21 cellular contexts compared by ENCODE assay signal in the genomic region with DNA sequence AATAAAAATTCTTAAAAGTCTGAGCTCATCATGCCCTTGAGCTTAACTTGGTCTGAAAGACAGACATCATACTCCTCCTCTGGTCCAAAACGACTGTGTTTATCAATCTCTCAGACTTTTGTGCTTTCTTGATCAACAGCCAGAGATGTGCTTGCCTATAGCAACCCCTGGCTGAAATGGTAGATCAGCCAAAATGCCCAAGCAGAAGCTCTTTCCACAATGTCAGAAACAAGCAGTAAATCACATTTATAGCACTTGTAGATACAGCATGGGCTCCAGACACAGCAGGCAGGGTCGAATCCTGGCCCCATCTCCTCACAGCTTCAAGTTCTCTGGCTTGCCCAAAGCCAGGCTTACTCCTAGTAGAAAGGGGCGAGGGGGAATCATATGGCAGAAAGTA.
"Had no signal": no experiment of that assay in that cellular context is flagged by ENCODE, and none has a peak within 500 bp of the region (broad histone marks: within the 10 kb centered on the region; RNA-seq: fewer than 3 reads in every experiment).

No MANE protein-coding gene starts in this region.

- ATAC-seq: naive thymus-derived CD8-positive, alpha-beta T cell; psoas muscle; sciatic nerve; stimulated activated naive B cell treated with anti-CD40 and anti-IgM and Interleukin-4, amounts not matched to agents 10 μg/mL and 1 μg/mL and 100 μg/mL, for 72 hours; stimulated activated naive CD8-positive, alpha-beta T cell treated with anti-CD3 and anti-CD28 coated beads, Interleukin-15, amount 100 ng/mL, for 72 hours had no signal

- H3K27me3 ChIP-seq: hepatocyte, neutrophil, spleen, testis, tibial nerve had no signal

- H3K9me3 ChIP-seq: mucosa of descending colon, neutrophil, psoas muscle, spleen, testis, tibial nerve had no signal

- FAIRE-seq: endometrium, urothelium cell line had no signal

- H3K4me1 ChIP-seq: spleen, testis, tibial nerve had no signal

- H3K4me2 ChIP-seq: hepatocyte had no signal

- H3K36me3 ChIP-seq: neutrophil had no signal

- H2AFZ ChIP-seq: hepatocyte had no signal

- H3K79me2 ChIP-seq: hepatocyte had no signal

- DNase-seq: effector memory CD4-positive, alpha-beta T cell; foreskin melanocyte; head of caudate nucleus; left colon; mammary epithelial cell; mucosa of descending colon; naive thymus-derived CD8-positive, alpha-beta T cell; psoas muscle; spleen; stimulated activated CD4-positive, alpha-beta T cell treated with anti-CD3 and anti-CD28 coated beads, Interleukin-15, amount 100 ng/mL, for 24 hours; stimulated activated CD4-positive, alpha-beta T cell treated with anti-CD3 and anti-CD28 coated beads, Interleukin-1b, Interleukin-23, amount 100 ng/mL, for 48 hours; stimulated activated CD4-positive, alpha-beta T cell treated with anti-CD3 and anti-CD28 coated beads, Interleukin-4, amount 100 ng/mL, for 24 hours; stimulated activated naive B cell treated with anti-CD40 and anti-IgM and Interleukin-4, amounts not matched to agents 10 μg/mL and 1 μg/mL and 100 μg/mL, for 72 hours; stimulated activated naive CD8-positive, alpha-beta T cell treated with anti-CD3 and anti-CD28 coated beads, Interleukin-15, amount 100 ng/mL, for 72 hours; testis had no signal

- H3K4me3 ChIP-seq: hepatocyte, mucosa of descending colon, psoas muscle, spleen, testis, tibial nerve had no signal

- H3K27ac ChIP-seq: hepatocyte, neutrophil, psoas muscle, spleen, testis, tibial nerve had no signal
